In the genomic region with DNA sequence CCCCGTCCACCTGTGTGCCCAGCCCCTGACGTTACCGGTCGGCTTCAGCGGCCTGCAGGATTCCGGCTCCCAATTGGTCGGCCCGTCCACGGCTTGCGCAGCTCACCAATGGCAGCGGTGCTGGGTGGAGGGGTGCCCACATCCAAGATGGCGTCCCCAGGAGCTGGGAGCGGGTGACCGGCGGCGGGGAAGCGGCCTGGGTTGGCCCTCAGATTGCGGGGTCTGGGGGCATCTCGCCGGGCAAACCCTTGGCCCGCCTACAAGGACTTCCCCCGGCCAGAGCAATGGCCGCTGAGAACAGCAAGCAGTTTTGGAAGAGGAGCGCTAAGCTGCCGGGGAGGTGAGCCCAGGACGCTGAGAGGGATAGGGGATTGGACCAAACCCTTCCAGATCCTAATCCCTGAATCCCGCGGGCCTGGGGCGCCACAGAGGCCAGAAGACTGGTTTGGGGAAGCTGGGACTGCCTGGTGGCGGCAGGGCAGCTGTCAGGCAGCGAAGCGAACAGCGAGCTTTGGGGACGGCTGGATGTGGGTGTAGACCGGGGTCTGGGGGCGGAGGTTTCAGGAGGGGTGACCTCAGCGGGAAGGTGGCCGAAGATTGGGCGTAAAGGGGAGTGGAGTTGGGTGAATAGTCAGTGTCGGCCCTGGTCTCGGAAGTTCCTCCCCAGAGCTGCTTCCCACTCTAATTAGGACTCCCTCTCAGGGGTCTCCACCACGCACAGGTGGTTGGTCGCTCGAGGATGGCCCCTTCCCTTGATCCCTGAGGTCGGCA, we compare ENCODE assay signal across 8 cellular contexts. TPM values are rescaled to one million over a fixed set of nuclear protein-coding genes. Genes with fewer than 3 reads are reported as not detected.
DNase-seq lines count a peak whose midpoint lies in the region; ATAC-seq and TF ChIP-seq lines count a peak whose summit lies in the region.

Gene TBC1D22B (plus strand): TSS at position 139 of the 771 bp plus-strand sequence. CDS start 146 bp downstream, at position 285.
Gene TMEM217 (minus strand): TSS at position 511 of the 771 bp plus-strand sequence. CDS start 39,114 bp downstream, outside the sequence.

- H3K27me3 Mint-ChIP-seq in activated naive CD8-positive, alpha-beta T cell = no peaks in the 10 kb centered on the region

- no peaks in the 10 kb centered on the region for H3K9me3 ChIP-seq in testis

- peak; percentile 97 for ATAC-seq in HG02623 (IDR thresholded peaks at IDR 0.05; ENCODE audit: unreplicated experiment)
- ATAC-seq in SK-N-SH treated with all-trans-retinoic acid at 6 μM for 48 hours = peak; percentile 100
- peak; percentile 99 for ATAC-seq in omental fat pad (ENCODE audit: low FRiP score)

- H3K4me3 Mint-ChIP-seq in activated naive CD8-positive, alpha-beta T cell = peak within 1 kb of the TSS; percentile 90

- no peaks in the 10 kb centered on the region for H3K27me3 ChIP-seq in testis

- no peaks in the 10 kb centered on the region for H3K36me3 ChIP-seq in testis (ENCODE audit: low read depth, missing control alignments)

- TF ChIP-seq POLR2A in testis (IDR thresholded peaks at IDR 0.05) = peak; percentile 33

- WGBS in testis, 2 donors = 1 to 2% methylated on average over 22 to 44 of the region's 45 CpGs

- H3K27ac ChIP-seq in testis = peak within 1 kb of the TSS; percentile 82 to 91

- H3K36me3 Mint-ChIP-seq in activated naive CD8-positive, alpha-beta T cell = peaks cover 7% of the 10 kb centered on the region

- DNase-seq in GM10266 (ENCODE audit: extremely low spot score) (peak; percentile 93), NCI-H1092 treated with DMSO at 0.1 percent for 48 hours (lab: John Stamatoyannopoulos, UW) (peak; percentile 83), glomerular endothelial cell (ENCODE audit: extremely low read depth, low read depth, low spot score) (no peak), omental fat pad (ENCODE audit: low spot score) (peak; percentile 89), testis (peak; percentile 99)

- TF ChIP-seq CTCF in GM10266 (IDR thresholded peaks at IDR 0.05; ENCODE audit: control insufficient read depth, insufficient read depth, low read depth, missing control alignments) (no peak), omental fat pad (IDR thresholded peaks at IDR 0.05) (no peak), testis (IDR thresholded peaks at IDR 0.05) (no peak)

- peak within 1 kb of the TSS; percentile 95 for H3K27ac Mint-ChIP-seq in activated naive CD8-positive, alpha-beta T cell

- intact Hi-C loops in testis (cut with DNase I; ENCODE audit: low total_unique reads) = no loop called here

- peaks cover 14% of the 10 kb centered on the region for H3K4me1 ChIP-seq in testis

- peaks cover 46% of the 10 kb centered on the region for H3K4me1 Mint-ChIP-seq in activated naive CD8-positive, alpha-beta T cell (ENCODE audit: low read depth)

- peak within 1 kb of the TSS; percentile 66 to 78 for H3K4me3 ChIP-seq in testis

- H3K9me3 Mint-ChIP-seq in activated naive CD8-positive, alpha-beta T cell (ENCODE audit: low read depth) = no peaks in the 10 kb centered on the region

TF ChIP-seq in SK-N-SH treated with all-trans-retinoic acid at 6 μM for 48 hours, 23 proteins besides CTCF, POLR2A, EP300 and RAD21:
- TF ChIP-seq PPARA (CRISPR knock-in tag; IDR thresholded peaks at IDR 0.05; ENCODE audit: borderline replicate concordance) (no peak), RARB (CRISPR knock-in tag; IDR thresholded peaks at IDR 0.05) (no peak), ARNTL (CRISPR knock-in tag; IDR thresholded peaks at IDR 0.05; ENCODE audit: borderline replicate concordance, low read depth) (no peak), CSDC2 (CRISPR knock-in tag; IDR thresholded peaks at IDR 0.05) (no peak)
- TF ChIP-seq, protein P1, sequence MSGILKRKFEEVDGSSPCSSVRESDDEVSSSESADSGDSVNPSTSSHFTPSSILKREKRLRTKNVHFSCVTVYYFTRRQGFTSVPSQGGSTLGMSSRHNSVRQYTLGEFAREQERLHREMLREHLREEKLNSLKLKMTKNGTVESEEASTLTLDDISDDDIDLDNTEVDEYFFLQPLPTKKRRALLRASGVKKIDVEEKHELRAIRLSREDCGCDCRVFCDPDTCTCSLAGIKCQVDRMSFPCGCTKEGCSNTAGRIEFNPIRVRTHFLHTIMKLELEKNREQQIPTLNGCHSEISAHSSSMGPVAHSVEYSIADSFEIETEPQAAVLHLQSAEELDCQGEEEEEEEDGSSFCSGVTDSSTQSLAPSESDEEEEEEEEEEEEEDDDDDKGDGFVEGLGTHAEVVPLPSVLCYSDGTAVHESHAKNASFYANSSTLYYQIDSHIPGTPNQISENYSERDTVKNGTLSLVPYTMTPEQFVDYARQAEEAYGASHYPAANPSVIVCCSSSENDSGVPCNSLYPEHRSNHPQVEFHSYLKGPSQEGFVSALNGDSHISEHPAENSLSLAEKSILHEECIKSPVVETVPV (CRISPR knock-in tag; IDR thresholded peaks at IDR 0.05) = no peak
- TF ChIP-seq, protein P2, sequence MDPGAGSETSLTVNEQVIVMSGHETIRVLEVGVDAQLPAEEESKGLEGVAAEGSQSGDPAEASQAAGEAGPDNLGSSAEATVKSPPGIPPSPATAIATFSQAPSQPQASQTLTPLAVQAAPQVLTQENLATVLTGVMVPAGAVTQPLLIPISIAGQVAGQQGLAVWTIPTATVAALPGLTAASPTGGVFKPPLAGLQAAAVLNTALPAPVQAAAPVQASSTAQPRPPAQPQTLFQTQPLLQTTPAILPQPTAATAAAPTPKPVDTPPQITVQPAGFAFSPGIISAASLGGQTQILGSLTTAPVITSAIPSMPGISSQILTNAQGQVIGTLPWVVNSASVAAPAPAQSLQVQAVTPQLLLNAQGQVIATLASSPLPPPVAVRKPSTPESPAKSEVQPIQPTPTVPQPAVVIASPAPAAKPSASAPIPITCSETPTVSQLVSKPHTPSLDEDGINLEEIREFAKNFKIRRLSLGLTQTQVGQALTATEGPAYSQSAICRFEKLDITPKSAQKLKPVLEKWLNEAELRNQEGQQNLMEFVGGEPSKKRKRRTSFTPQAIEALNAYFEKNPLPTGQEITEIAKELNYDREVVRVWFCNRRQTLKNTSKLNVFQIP (CRISPR knock-in tag; IDR thresholded peaks at IDR 0.05; ENCODE audit: borderline replicate concordance, low read depth) = no peak

RNA-seq across cellular contexts. Expression of gene TBC1D22B, which starts in this region (rescaled TPM):
- total RNA-seq in glomerular endothelial cell (12.9 and 16.7 TPM in 2 replicates), omental fat pad (1 to 10 TPM; 8.0 to 9.5 (median 8.5) TPM), testis (10 to 100 TPM; 25.6 to 36.4 TPM)
- 23.1 TPM for polyA plus RNA-seq in testis (ENCODE audit: insufficient read depth, low read depth, low replicate concordance)

RNA-seq across cellular contexts. Expression of gene TMEM217, which starts in this region (rescaled TPM):
- total RNA-seq in glomerular endothelial cell (13.8 and 15.7 TPM in 2 replicates), omental fat pad (1 to 10 TPM; 1.1 to 4.7 (median 2.7) TPM), testis (10 to 100 TPM; 13.3 to 16.2 TPM)
- 46.5 TPM for polyA plus RNA-seq in testis (ENCODE audit: insufficient read depth, low read depth, low replicate concordance)
